In the genomic region with DNA sequence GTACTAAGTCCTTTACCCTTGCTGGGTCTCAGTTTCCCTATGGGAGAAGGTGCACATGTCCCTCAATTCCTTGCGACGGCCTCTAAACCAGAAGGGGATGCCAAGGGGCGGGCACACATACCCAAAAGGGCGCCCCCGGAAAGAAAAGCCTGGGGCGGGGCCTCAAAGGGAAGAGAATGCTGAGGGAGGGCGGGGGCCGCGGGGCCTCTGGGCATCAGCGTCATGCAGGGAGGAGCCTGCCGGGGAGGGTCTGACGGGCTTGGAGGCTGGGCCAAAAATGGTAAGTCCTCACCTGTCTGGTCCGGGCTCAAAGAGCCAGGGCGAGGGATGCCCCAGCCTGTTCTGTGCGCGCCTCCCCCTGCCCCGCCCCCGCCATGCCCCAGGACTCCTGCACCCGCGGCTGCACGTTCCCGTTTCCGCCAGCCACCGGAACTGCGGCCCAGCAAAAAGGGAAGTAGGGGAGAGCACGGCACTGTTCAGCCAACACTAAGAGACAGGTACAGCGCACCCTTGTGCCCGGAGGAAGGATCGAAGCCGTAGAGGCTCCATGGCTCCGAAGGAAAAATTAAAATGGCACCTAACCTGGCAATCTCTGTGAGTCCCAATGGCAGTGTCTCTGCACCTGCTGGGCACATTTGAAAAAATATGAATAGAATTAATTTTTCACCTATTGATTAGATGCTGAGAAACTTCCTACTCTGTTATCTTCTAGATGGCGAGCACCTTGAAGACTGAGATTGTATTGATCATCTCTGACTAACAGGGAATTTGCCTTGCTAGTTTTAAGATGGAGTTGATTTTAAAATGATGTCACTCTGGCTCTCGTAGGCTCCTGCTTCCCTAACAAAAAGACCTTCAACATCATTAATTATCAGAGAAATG, we compare ENCODE assay signal across 8 cellular contexts. TPM values are rescaled to one million over a fixed set of nuclear protein-coding genes. Genes with fewer than 3 reads are reported as not detected.
A peak's percentile ranks its signal among the peaks of the same experiment; 100 is the strongest.
DNase-seq lines count a peak whose midpoint lies in the region; ATAC-seq and TF ChIP-seq lines count a peak whose summit lies in the region.

DET1 (minus strand) TSS at position 434 of the 882 bp plus-strand sequence. CDS start 14,976 bp downstream, outside the sequence.

- H3K4me1 Mint-ChIP-seq in activated CD8-positive, alpha-beta T cell treated with anti-CD3 and anti-CD28 coated beads for 36 hours (ENCODE audit: low read depth): peaks cover 14% of the 10 kb centered on the region

- peaks cover 4% of the 10 kb centered on the region for H3K9me3 Mint-ChIP-seq in activated CD8-positive, alpha-beta T cell treated with anti-CD3 and anti-CD28 coated beads for 36 hours

- intact Hi-C loops in activated CD8-positive, alpha-beta T cell treated with anti-CD3 and anti-CD28 coated beads for 36 hours (cut with micrococcal nuclease): loop anchor here (5.0 kb wide), 1 partner anchor 76 kb away; the partner anchor contains the start of gene AEN

- TF ChIP-seq CTCF in HL-60 (IDR thresholded peaks at IDR 0.05; ENCODE audit: insufficient read depth, low read length): peak; percentile 75
- peak; percentile 74 for TF ChIP-seq CTCF in activated CD8-positive, alpha-beta T cell treated with anti-CD3 and anti-CD28 coated beads for 36 hours (IDR thresholded peaks at IDR 0.05)

- CTCF ChIA-PET in activated CD8-positive, alpha-beta T cell treated with anti-CD3 and anti-CD28 coated beads for 36 hours (lab: Charles Lee): no interaction called here

- H3K27me3 ChIP-seq in HL-60 (ENCODE audit: insufficient read depth, poor library complexity, severe bottlenecking): no peaks in the 10 kb centered on the region

- peaks cover 2% of the 10 kb centered on the region for H3K36me3 Mint-ChIP-seq in activated CD8-positive, alpha-beta T cell treated with anti-CD3 and anti-CD28 coated beads for 36 hours (ENCODE audit: low read depth)

- peak within 1 kb of the TSS; percentile 87 for H3K4me3 Mint-ChIP-seq in activated CD8-positive, alpha-beta T cell treated with anti-CD3 and anti-CD28 coated beads for 36 hours

- H3K27me3 Mint-ChIP-seq in activated CD8-positive, alpha-beta T cell treated with anti-CD3 and anti-CD28 coated beads for 36 hours: no peaks in the 10 kb centered on the region

- H3K27ac ChIP-seq in HL-60 (replicated peaks): peak within 1 kb of the TSS; percentile 68

- H3K27ac Mint-ChIP-seq in activated CD8-positive, alpha-beta T cell treated with anti-CD3 and anti-CD28 coated beads for 36 hours: peak within 1 kb of the TSS; percentile 94

- peak within 1 kb of the TSS; percentile 66 for H3K4me3 ChIP-seq in HL-60 (replicated peaks; ENCODE audit: insufficient read depth, low read length)

- ATAC-seq in GM19463 (IDR thresholded peaks at IDR 0.05; ENCODE audit: unreplicated experiment): peak; percentile 96
- peak; percentile 97 for ATAC-seq in activated CD8-positive, alpha-beta T cell treated with anti-CD3 and anti-CD28 coated beads for 36 hours

- DNase-seq in COLO668 (lab: John Stamatoyannopoulos, UW; ENCODE audit: unreplicated experiment) (peak; percentile 95), HL-60 (ENCODE audit: low read depth in 1 of 2, low spot score in 1 of 2) (peak; percentile 92 to 97), NCI-H82 treated with DMSO at 0.1 percent for 48 hours (lab: John Stamatoyannopoulos, UW; ENCODE audit: unreplicated experiment) (peak; percentile 95), lung microvascular endothelial cell (ENCODE audit: low read depth in 2 of 2) (peak; percentile 96 to 97)
- DNase-seq in activated CD8-positive, alpha-beta T cell treated with anti-CD3 and anti-CD28 coated beads for 36 hours: peak; percentile 98
- DNase-seq in effector CD4-positive, alpha-beta T cell: peak; percentile 91
- DNase-seq in stimulated activated CD4-positive, alpha-beta T cell treated with anti-CD3 and anti-CD28 coated beads, TNF-alpha, amount 100 ng/mL, for 4 hours (ENCODE audit: low read depth in 3 of 3): peak; percentile 86 to 91 (median 89)

- POLR2A ChIA-PET in activated CD8-positive, alpha-beta T cell treated with anti-CD3 and anti-CD28 coated beads for 36 hours (lab: Charles Lee): no interaction called here

RNA-seq across cellular contexts. Expression of gene DET1, which starts in this region (rescaled TPM):
- total RNA-seq in activated CD8-positive, alpha-beta T cell treated with anti-CD3 and anti-CD28 coated beads for 36 hours: 1 to 10 TPM; 2.1 to 2.6 TPM
- 1.6 and 2.2 TPM in 2 replicates for total RNA-seq in lung microvascular endothelial cell

Comparison
In these comparisons a context has a peak if more than half of its experiments do, and no peak if none do; other contexts are left out.
1. Peak in every context shown above with its lines: DNase-seq, ATAC-seq, H3K4me3 ChIP-seq and H3K27ac ChIP-seq.